In the genomic region with DNA sequence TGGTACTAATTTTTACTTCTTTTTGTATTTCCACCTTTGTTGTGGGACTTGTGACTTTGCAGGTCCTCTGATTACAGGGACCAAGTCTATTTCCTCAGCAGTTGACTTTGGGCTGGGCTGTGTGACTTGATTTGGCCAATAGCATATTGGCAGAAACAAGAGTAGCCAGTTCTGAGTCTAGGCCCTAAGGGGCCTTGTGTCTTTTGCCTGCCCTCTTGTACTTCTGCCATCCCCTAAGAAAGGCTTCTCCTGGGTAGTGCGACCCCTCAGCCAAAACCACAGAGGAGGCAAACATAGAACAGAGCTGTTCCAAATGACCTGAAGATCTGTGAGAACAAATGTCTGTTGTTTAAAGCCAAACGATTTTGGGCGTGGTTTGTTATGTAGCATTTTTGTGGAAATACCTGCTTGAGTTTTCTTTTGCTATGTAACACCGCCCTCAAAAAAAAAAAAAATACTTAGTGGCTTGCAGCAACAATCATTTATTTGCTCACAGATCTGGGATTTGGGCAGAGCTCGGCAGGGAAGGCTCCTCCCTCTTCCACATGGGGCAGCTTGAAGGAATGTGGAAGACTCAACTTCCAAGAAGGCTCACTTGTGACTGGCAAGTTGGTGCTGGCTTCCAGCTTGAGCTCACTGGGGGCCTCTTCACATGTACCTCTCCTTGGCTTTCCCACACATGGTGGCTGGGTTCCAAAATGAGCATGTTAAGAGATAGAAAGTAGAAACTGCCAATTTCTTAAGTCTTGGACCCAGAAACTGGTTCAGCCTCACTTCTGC, we compare ENCODE assay signal across 24 cellular contexts.
A peak's percentile ranks its signal among the peaks of the same experiment; 100 is the strongest.
DNase-seq lines count a peak whose midpoint lies in the region; ATAC-seq and TF ChIP-seq lines count a peak whose summit lies in the region.
"Had no signal": no experiment of that assay in that cellular context is flagged by ENCODE, and none has a peak within 500 bp of the region (broad histone marks: within the 10 kb centered on the region; RNA-seq: fewer than 3 reads in every experiment).

No MANE protein-coding gene starts in this region.

- H3K27me3 ChIP-seq in left lung, result no peaks in the 10 kb centered on the region
- H3K27me3 ChIP-seq: BLaER1, SJSA1 had no signal

- no peaks in the 10 kb centered on the region for H3K9me3 ChIP-seq in left lung
- H3K9me3 ChIP-seq: BLaER1, SJSA1 had no signal

- H3K27ac ChIP-seq in epithelial cell of prostate (peak overlapping the region; percentile 26), left lung (no peak overlapping the region)
- H3K27ac ChIP-seq: BLaER1, SJSA1 had no signal

- no peaks in the 10 kb centered on the region for H3K36me3 ChIP-seq in left lung
- H3K36me3 ChIP-seq: BLaER1, SJSA1 had no signal

- intact Hi-C loops in left lung (cut with DNase I), result no loop called here

- DNase-seq in NCI-H446 treated with DMSO at 0.1 percent for 48 hours (lab: John Stamatoyannopoulos, UW) (peak; percentile 1), epithelial cell of prostate (ENCODE audit: low read depth, low spot score) (no peak), left lung (no peak), NCI-H510A treated with DMSO at 0.1 percent for 48 hours (lab: John Stamatoyannopoulos, UW) (no peak)
- no peak for DNase-seq in activated effector memory CD4-positive, alpha-beta T cell treated with Interleukin-2 at 50 U/mL for 16 hours
- DNase-seq in stimulated activated naive CD4-positive, alpha-beta T cell treated with Interleukin-2 at 50 U/mL for 16 hours (lab: John Stamatoyannopoulos, UW), result no peak
- DNase-seq: CD4-positive, CD25-positive, alpha-beta regulatory T cell; DMS53; HCEC 1CT; Karpas-422; NCI-H1092 treated with DMSO at 0.1 percent for 48 hours; NCI-H1436; NCI-H1930; NCI-H2107; NCI-H526; NCI-H82; NK-92 treated with Interleukin-12 subunit alpha and Interleukin-12 subunit beta, amount 100 ng/mL, for 24 hours; Right ventricle myocardium superior; RPMI8226 had no signal

- TF ChIP-seq CTCF in left lung (IDR thresholded peaks at IDR 0.05), result no peak

- no peaks in the 10 kb centered on the region for H3K4me1 ChIP-seq in left lung
- H3K4me1 ChIP-seq: BLaER1, SJSA1 had no signal

- no peak overlapping the region for H3K4me3 ChIP-seq in left lung
- H3K4me3 ChIP-seq: BLaER1, GM12878, SJSA1 had no signal

- ATAC-seq in left lung (peak; percentile 26), HG02970 (IDR thresholded peaks at IDR 0.05; ENCODE audit: low FRiP score, unreplicated experiment) (no peak)
- ATAC-seq: HepG2 had no signal
